ENCODE assay signal across 9 cellular contexts in genomic region chr12:2336409-2336829, GRCh38.
DNase-seq lines count a peak whose midpoint lies in the region; ATAC-seq and TF ChIP-seq lines count a peak whose summit lies in the region.
"Had no signal": no experiment of that assay in that cellular context is flagged by ENCODE, and none has a peak within 500 bp of the region (broad histone marks: within the 10 kb centered on the region; RNA-seq: fewer than 3 reads in every experiment).

No MANE protein-coding gene starts in this region.

- ATAC-seq in activated naive CD4-positive, alpha-beta T cell treated with anti-CD3 and anti-CD28 coated beads, Interleukin-2, amount 50 U/mL, for 72 hours: peak; percentile 83 to 94
- peak; percentile 97 for ATAC-seq in HG03103 (IDR thresholded peaks at IDR 0.05; ENCODE audit: low read depth, unreplicated experiment)
- ATAC-seq in SK-N-SH treated with all-trans-retinoic acid at 6 μM for 48 hours: peak; percentile 95
- peak; percentile 83 to 92 (median 89) for ATAC-seq in heart left ventricle

- H3K4me1 ChIP-seq in heart left ventricle (peaks cover 5 to 91% (median 69%) of the 10 kb centered on the region in 12 donors), suprapubic skin (peaks cover 14% of the 10 kb centered on the region)

- H3K27me3 ChIP-seq in heart left ventricle (no peaks in the 10 kb centered on the region), suprapubic skin (no peaks in the 10 kb centered on the region)

- H3K27ac Mint-ChIP-seq in activated naive CD4-positive, alpha-beta T cell treated with anti-CD3 and anti-CD28 coated beads, Interleukin-2, amount 50 U/mL, for 72 hours: no peak overlapping the region
- H3K27ac Mint-ChIP-seq: stimulated activated naive CD8-positive, alpha-beta T cell treated with anti-CD3 and anti-CD28 coated beads, Interleukin-15, Interleukin-2, amounts not matched to agents 100 ng/mL and 50 ng/mL, for 24 hours had no signal

- TF ChIP-seq EP300 in suprapubic skin (IDR thresholded peaks at IDR 0.05): no peak

- intact Hi-C loops in heart left ventricle (cut with DNase I): no loop called here

- H3K9me3 ChIP-seq in heart left ventricle (no peaks in the 10 kb centered on the region), suprapubic skin (no peaks in the 10 kb centered on the region)

- WGBS in heart left ventricle, 4 donors: 34 to 58% (median 43%) methylated on average over 2 to 5 of the region's 5 CpGs
- WGBS in suprapubic skin: 51% methylated on average over 5 of the region's 5 CpGs

- H3K4me3 ChIP-seq in heart left ventricle (no peak overlapping the region), suprapubic skin (no peak overlapping the region)

- peak overlapping the region; percentile 71 to 95 (median 86) for H3K27ac ChIP-seq in heart left ventricle
- peak overlapping the region; percentile 57 for H3K27ac ChIP-seq in suprapubic skin

- no peaks in the 10 kb centered on the region for H3K36me3 Mint-ChIP-seq in activated naive CD4-positive, alpha-beta T cell treated with anti-CD3 and anti-CD28 coated beads, Interleukin-2, amount 50 U/mL, for 72 hours

- H3K9me3 Mint-ChIP-seq in activated naive CD4-positive, alpha-beta T cell treated with anti-CD3 and anti-CD28 coated beads, Interleukin-2, amount 50 U/mL, for 72 hours: no peaks in the 10 kb centered on the region
- H3K9me3 Mint-ChIP-seq: stimulated activated naive CD8-positive, alpha-beta T cell treated with anti-CD3 and anti-CD28 coated beads, Interleukin-15, Interleukin-2, amounts not matched to agents 100 ng/mL and 50 ng/mL, for 24 hours had no signal

- TF ChIP-seq CTCF in heart left ventricle (IDR thresholded peaks at IDR 0.05) (no peak), suprapubic skin (IDR thresholded peaks at IDR 0.05) (no peak)

- TF ChIP-seq POLR2A in heart left ventricle (IDR thresholded peaks at IDR 0.05) (no peak), suprapubic skin (IDR thresholded peaks at IDR 0.05) (no peak)

- H3K36me3 ChIP-seq in heart left ventricle (no peaks in the 10 kb centered on the region), suprapubic skin (no peaks in the 10 kb centered on the region)

- DNase-seq in activated naive CD4-positive, alpha-beta T cell treated with anti-CD3 and anti-CD28 coated beads, Interleukin-2, amount 50 U/mL, for 72 hours (ENCODE audit: low spot score in 2 of 2): no peak
- no peak for DNase-seq in activated naive CD4-positive, alpha-beta T cell treated with Interleukin-2 at 50 U/mL for 16 hours
- peak in 3 of 5 donors; percentile 48 to 70 (median 49) for DNase-seq in heart left ventricle
- no peak for DNase-seq in suprapubic skin (ENCODE audit: low spot score in 2 of 2)
- DNase-seq in amygdala (lab: John Stamatoyannopoulos, UW): no peak
- DNase-seq in DMS53 treated with DMSO at 0.1 percent for 48 hours (lab: John Stamatoyannopoulos, UW; ENCODE audit: unreplicated experiment): no peak

TF ChIP-seq in SK-N-SH treated with all-trans-retinoic acid at 6 μM for 48 hours, 23 proteins besides CTCF, POLR2A, EP300 and RAD21:
- TF ChIP-seq CSRNP3 (CRISPR knock-in tag; IDR thresholded peaks at IDR 0.05) (no peak), ESRRG (CRISPR knock-in tag; IDR thresholded peaks at IDR 0.05) (no peak), CREB5 (CRISPR knock-in tag; IDR thresholded peaks at IDR 0.05; ENCODE audit: low read depth) (no peak), ZFP3 (CRISPR knock-in tag; IDR thresholded peaks at IDR 0.05) (no peak)

Comparison
In these comparisons a context has a peak if more than half of its experiments do, and no peak if none do; other contexts are left out.
1. DNase-seq: peak in heart left ventricle (3 of 5); none in activated naive CD4-positive, alpha-beta T cell treated with anti-CD3 and anti-CD28 coated beads, Interleukin-2, amount 50 U/mL, for 72 hours (0 of 2), activated naive CD4-positive, alpha-beta T cell treated with Interleukin-2 at 50 U/mL for 16 hours (single experiment), suprapubic skin (0 of 2), amygdala (0 of 56) and DMS53 treated with DMSO at 0.1 percent for 48 hours (single experiment).
2. Peak in every context shown above with its lines, with median percentiles within 50 percentile points of each other: ATAC-seq.